ENCODE assay signal across 20 cellular contexts in the genomic region with DNA sequence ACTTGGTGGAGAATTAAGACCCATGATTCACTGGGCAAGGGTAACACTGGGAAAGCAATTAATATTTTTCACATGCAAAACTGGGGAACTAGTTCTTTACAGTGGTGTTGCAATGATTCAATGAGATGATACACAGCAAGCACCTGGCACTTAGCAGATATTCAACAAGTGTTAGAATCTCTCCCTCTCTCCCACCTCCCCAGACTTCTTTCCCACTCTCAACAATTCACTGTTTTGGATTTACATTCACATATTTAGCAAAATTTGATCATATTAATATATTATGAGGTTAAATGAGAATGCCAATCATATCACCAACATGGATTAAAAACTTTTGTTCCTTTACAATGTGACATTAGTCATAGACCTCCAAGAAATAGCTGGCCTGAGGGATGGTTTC.
"Had no signal": no experiment of that assay in that cellular context is flagged by ENCODE, and none has a peak within 500 bp of the region (broad histone marks: within the 10 kb centered on the region; RNA-seq: fewer than 3 reads in every experiment).

No MANE protein-coding gene starts in this region.

- H3K4me3 Mint-ChIP-seq: nephron; stimulated activated effector memory CD8-positive, alpha-beta T cell treated with anti-CD3 and anti-CD28 coated beads, Interleukin-12 subunit alpha, Interleukin-12 subunit beta, amount 100 ng/mL, for 72 hours; type B pancreatic cell had no signal

- H3K36me3 ChIP-seq: prostate gland, right lobe of liver, suprapubic skin, thyroid gland had no signal

- H3K9me3 Mint-ChIP-seq: nephron; stimulated activated effector memory CD8-positive, alpha-beta T cell treated with anti-CD3 and anti-CD28 coated beads, Interleukin-12 subunit alpha, Interleukin-12 subunit beta, amount 100 ng/mL, for 72 hours; type B pancreatic cell had no signal

- H2AFZ ChIP-seq: parathyroid adenoma had no signal

- H3K27ac Mint-ChIP-seq: nephron; stimulated activated effector memory CD8-positive, alpha-beta T cell treated with anti-CD3 and anti-CD28 coated beads, Interleukin-12 subunit alpha, Interleukin-12 subunit beta, amount 100 ng/mL, for 72 hours; type B pancreatic cell had no signal

- H3K27me3 Mint-ChIP-seq: type B pancreatic cell had no signal

- H3K9me3 ChIP-seq: prostate gland, right lobe of liver, suprapubic skin, thyroid gland had no signal

- H3K4me1 ChIP-seq: prostate gland, right lobe of liver had no signal

- H3K4me3 ChIP-seq: lung, prostate gland, right lobe of liver, suprapubic skin, thyroid gland had no signal

- H3K9ac ChIP-seq: parathyroid adenoma had no signal

- H3K36me3 Mint-ChIP-seq: stimulated activated effector memory CD8-positive, alpha-beta T cell treated with anti-CD3 and anti-CD28 coated beads, Interleukin-12 subunit alpha, Interleukin-12 subunit beta, amount 100 ng/mL, for 72 hours; type B pancreatic cell had no signal

- H3K27me3 ChIP-seq: foreskin keratinocyte, right lobe of liver, suprapubic skin, thyroid gland had no signal

- H3K27ac ChIP-seq: foreskin keratinocyte, parathyroid adenoma, prostate gland, right lobe of liver, suprapubic skin, thyroid gland had no signal

- ATAC-seq: foreskin keratinocyte; left cardiac atrium; left ventricle myocardium superior; right lobe of liver; stimulated activated effector memory CD8-positive, alpha-beta T cell treated with anti-CD3 and anti-CD28 coated beads, Interleukin-12 subunit alpha, Interleukin-12 subunit beta, amount 100 ng/mL, for 72 hours; stimulated activated naive CD8-positive, alpha-beta T cell treated with anti-CD3 and anti-CD28 coated beads, Interleukin-15, Interleukin-2, amounts not matched to agents 100 U/mL and 50 U/mL, for 24 hours had no signal

- DNase-seq: dermis blood vessel endothelial cell; erythroblast; foreskin keratinocyte; kidney; left cardiac atrium; left ventricle myocardium superior; mesenchymal stem cell; midbrain; right lobe of liver; stimulated activated CD4-positive, alpha-beta T cell treated with anti-CD3 and anti-CD28 coated beads, Interleukin-4, amount 100 ng/mL, for 1 hour; stimulated activated CD8-positive, alpha-beta memory T cell treated with anti-CD3 and anti-CD28 coated beads, Interleukin-4, amount 100 ng/mL, for 48 hours; stimulated activated naive CD8-positive, alpha-beta T cell treated with anti-CD3 and anti-CD28 coated beads, Interleukin-15, Interleukin-2, amounts not matched to agents 100 U/mL and 50 U/mL, for 24 hours; thyroid gland had no signal
